In genomic region chr13:36363464-36363863, GRCh38 we compare ENCODE assay signal across 20 cellular contexts. TPM values are rescaled to one million over a fixed set of nuclear protein-coding genes. Genes with fewer than 3 reads are reported as not detected.
A peak's percentile ranks its signal among the peaks of the same experiment; 100 is the strongest.
DNase-seq lines count a peak whose midpoint lies in the region; ATAC-seq and TF ChIP-seq lines count a peak whose summit lies in the region.
"Had no signal": no experiment of that assay in that cellular context is flagged by ENCODE, and none has a peak within 500 bp of the region (broad histone marks: within the 10 kb centered on the region; RNA-seq: fewer than 3 reads in every experiment).

No MANE protein-coding gene starts in this region.

- H3K9me3 Mint-ChIP-seq in endodermal cell = no peaks in the 10 kb centered on the region
- H3K9me3 Mint-ChIP-seq in osteocyte (ENCODE audit: unreplicated experiment) = no peaks in the 10 kb centered on the region
- H3K9me3 Mint-ChIP-seq: HFFc6 had no signal

- H4K20me1 ChIP-seq in Karpas-422 (ENCODE audit: insufficient read depth, low read depth, low read length) = no peaks in the 10 kb centered on the region
- H4K20me1 ChIP-seq: BLaER1 treated with 17β-estradiol and CSF1 and Interleukin-3, amounts not matched to agents 10 nM and 100 nM had no signal

- H3K27me3 ChIP-seq in ACC112 (ENCODE audit: insufficient read depth, low read length) (no peaks in the 10 kb centered on the region), Karpas-422 (ENCODE audit: low read length) (no peaks in the 10 kb centered on the region), endodermal cell (ENCODE audit: control insufficient read depth, insufficient read depth, low read length, poor library complexity, severe bottlenecking) (no peaks in the 10 kb centered on the region)
- H3K27me3 ChIP-seq: BLaER1 treated with 17β-estradiol and CSF1 and Interleukin-3, amounts not matched to agents 10 nM and 100 nM had no signal

- H3K4me2 ChIP-seq in Karpas-422 (ENCODE audit: low read depth, low read length, poor library complexity, severe bottlenecking) = peak overlapping the region; percentile 18
- H3K4me2 ChIP-seq: BLaER1 treated with 17β-estradiol and CSF1 and Interleukin-3, amounts not matched to agents 10 nM and 100 nM; KMS-11 had no signal

- H3K27ac Mint-ChIP-seq in endodermal cell (peak overlapping the region; percentile 53), osteocyte (ENCODE audit: unreplicated experiment) (peak overlapping the region; percentile 38)
- H3K27ac Mint-ChIP-seq: CD8-positive, alpha-beta memory T cell; HFFc6 had no signal

- no peak for TF ChIP-seq CTCF in endodermal cell (conservative IDR thresholded peaks at IDR 0.05)
- TF ChIP-seq CTCF in osteocyte (IDR thresholded peaks at IDR 0.05) = no peak

- H3K9me3 ChIP-seq in Karpas-422 (ENCODE audit: low read length) (no peaks in the 10 kb centered on the region), endodermal cell (ENCODE audit: control insufficient read depth, low read length) (no peaks in the 10 kb centered on the region)
- H3K9me3 ChIP-seq: BLaER1 treated with 17β-estradiol and CSF1 and Interleukin-3, amounts not matched to agents 10 nM and 100 nM had no signal

- no peaks in the 10 kb centered on the region for H3K9me2 ChIP-seq in Karpas-422 (replicated peaks; ENCODE audit: insufficient read depth, low read length)

- H3K36me3 ChIP-seq in ACC112 (ENCODE audit: insufficient read depth, low read length) (no peaks in the 10 kb centered on the region), Karpas-422 (ENCODE audit: insufficient read depth, low read length) (no peaks in the 10 kb centered on the region), endodermal cell (ENCODE audit: control insufficient read depth, insufficient read depth, low read length) (peaks cover 11% of the 10 kb centered on the region)
- H3K36me3 ChIP-seq: BLaER1 treated with 17β-estradiol and CSF1 and Interleukin-3, amounts not matched to agents 10 nM and 100 nM had no signal

- H3K4me3 Mint-ChIP-seq in endodermal cell = no peak overlapping the region
- no peak overlapping the region for H3K4me3 Mint-ChIP-seq in osteocyte (ENCODE audit: unreplicated experiment)
- H3K4me3 Mint-ChIP-seq: CD8-positive, alpha-beta memory T cell; HFFc6 had no signal

- no peak overlapping the region for H2AFZ ChIP-seq in ACC112 (ENCODE audit: low read length, unreplicated experiment)
- no peak overlapping the region for H2AFZ ChIP-seq in Karpas-422 (ENCODE audit: low read length)

- peaks cover 9% of the 10 kb centered on the region for H3K36me3 Mint-ChIP-seq in endodermal cell (ENCODE audit: low read depth)
- H3K36me3 Mint-ChIP-seq in osteocyte (ENCODE audit: unreplicated experiment) = peaks cover 12% of the 10 kb centered on the region
- H3K36me3 Mint-ChIP-seq: CD8-positive, alpha-beta memory T cell had no signal

- H3K4me1 ChIP-seq in ACC112 (ENCODE audit: control insufficient read depth, insufficient read depth, low read length, unreplicated experiment) (peaks cover 3% of the 10 kb centered on the region), Karpas-422 (ENCODE audit: low read length) (peaks cover 39% of the 10 kb centered on the region), endodermal cell (ENCODE audit: control insufficient read depth, insufficient read depth, low read length) (peaks cover 5% of the 10 kb centered on the region)
- H3K4me1 ChIP-seq: BLaER1 treated with 17β-estradiol and CSF1 and Interleukin-3, amounts not matched to agents 10 nM and 100 nM had no signal

- ATAC-seq in GM18519 (IDR thresholded peaks at IDR 0.05; ENCODE audit: low FRiP score, unreplicated experiment) (no peak), GM21515 (IDR thresholded peaks at IDR 0.05; ENCODE audit: unreplicated experiment) (no peak), HG03565 (IDR thresholded peaks at IDR 0.05; ENCODE audit: unreplicated experiment) (no peak)
- ATAC-seq: Panc1 had no signal

- 97% methylated on average over 3 of the region's 3 CpGs; no CpG with 5 or more reads in 1 of the 2 experiments for WGBS in endodermal cell (ENCODE audit: insufficient coverage in 1 of 2, insufficient read length in 1 of 2), 2 experiments

- H3K9ac ChIP-seq in Karpas-422 (ENCODE audit: low read length) = no peak overlapping the region; the same call in 1 of the 2 replicates
- H3K9ac ChIP-seq in endodermal cell (ENCODE audit: extremely low read depth, low read length, poor library complexity, severe bottlenecking) = no peak overlapping the region
- H3K9ac ChIP-seq: BLaER1 treated with 17β-estradiol and CSF1 and Interleukin-3, amounts not matched to agents 10 nM and 100 nM; KMS-11 had no signal

- peaks cover 2% of the 10 kb centered on the region for H3K4me1 Mint-ChIP-seq in endodermal cell
- H3K4me1 Mint-ChIP-seq in osteocyte (ENCODE audit: unreplicated experiment) = peaks cover 18% of the 10 kb centered on the region
- H3K4me1 Mint-ChIP-seq: CD8-positive, alpha-beta memory T cell had no signal

- H3K27me3 Mint-ChIP-seq in endodermal cell (ENCODE audit: insufficient read depth) (peaks cover 1% of the 10 kb centered on the region), osteocyte (ENCODE audit: unreplicated experiment) (no peaks in the 10 kb centered on the region)

- H3K79me2 ChIP-seq in ACC112 (ENCODE audit: control insufficient read depth, insufficient read depth, low read length, unreplicated experiment) (no peaks in the 10 kb centered on the region), Karpas-422 (ENCODE audit: low read length) (no peaks in the 10 kb centered on the region)

- DNase-seq in Karpas-422 (no peak), endodermal cell (no peak), osteocyte (ENCODE audit: extremely low spot score, unreplicated experiment) (no peak), CD1c-positive myeloid dendritic cell (ENCODE audit: extremely low spot score) (no peak)
- DNase-seq: CD8-positive, alpha-beta memory T cell; DMS53; EL; HFFc6; NCI-H1048; NCI-H1436 treated with DMSO at 0.1 percent for 48 hours; NCI-H2029; NCI-H526 had no signal

- 0 out of 2 replicates have a peak overlapping the region, but pooled peaks have one; percentile 41 for H3K4me3 ChIP-seq in ACC112 (ENCODE audit: low read depth, low read length)
- no peak overlapping the region for H3K4me3 ChIP-seq in Karpas-422 (ENCODE audit: low read length)
- H3K4me3 ChIP-seq in endodermal cell (ENCODE audit: low read length) = no peak overlapping the region
- H3K4me3 ChIP-seq: BLaER1 treated with 17β-estradiol and CSF1 and Interleukin-3, amounts not matched to agents 10 nM and 100 nM had no signal

- H3K27ac ChIP-seq in ACC112 (ENCODE audit: low read depth, low read length) = no peak overlapping the region
- H3K27ac ChIP-seq in Karpas-422 (ENCODE audit: low read length) = no peak overlapping the region
- H3K27ac ChIP-seq in endodermal cell (ENCODE audit: low read depth, low read length) = no peak overlapping the region
- H3K27ac ChIP-seq: BLaER1 treated with 17β-estradiol and CSF1 and Interleukin-3, amounts not matched to agents 10 nM and 100 nM; HL-60; KMS-11 had no signal

RNA-seq across cellular contexts. Expression of gene SPART, which starts 17.3 kb away (rescaled TPM):
- not detected in 2 replicates for total RNA-seq in Karpas-422 (2014; rRNA removed; shearing (Covaris generic); ENCODE audit: low replicate concordance)
- total RNA-seq in endodermal cell (10 to 100 TPM; 49.1 to 53.9 TPM), osteocyte (87.1 and 102 TPM in 2 replicates)
- 54.2 TPM for polyA plus RNA-seq in endodermal cell (2013, experiment 1 of 2)
- polyA plus RNA-seq in endodermal cell (2013, experiment 2 of 2) = 53.8 TPM

Comparison
In these comparisons a context has a peak if more than half of its experiments do, and no peak if none do; other contexts are left out.
1. RNA of gene SPART, which starts 17.3 kb away (total RNA-seq): 87.1 to 102 TPM in osteocyte and 49.1 to 53.9 TPM in endodermal cell; not detected in Karpas-422; every median in the first group is over 10 times any median in the second.